In the genomic region with DNA sequence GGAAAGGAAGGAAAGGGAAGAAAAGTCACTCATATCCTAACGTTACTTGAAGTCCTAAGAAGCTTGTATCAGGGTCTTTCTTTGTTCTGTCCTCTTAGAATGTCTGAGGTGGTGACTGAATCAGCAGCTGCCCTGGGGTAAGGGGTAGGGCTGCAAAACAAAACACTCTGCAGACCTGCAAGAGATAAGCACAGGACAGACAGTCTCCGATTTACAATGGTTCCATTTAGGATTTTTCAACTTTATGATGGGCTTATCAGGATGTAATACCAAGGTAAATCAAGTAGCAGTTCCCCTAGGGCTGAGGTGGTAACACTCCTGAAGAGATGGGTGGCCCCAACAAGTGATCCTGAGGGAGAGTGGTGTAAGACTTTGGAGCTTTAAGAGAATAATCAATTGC, we compare ENCODE assay signal across 1 cellular context.
TF ChIP-seq lines count a peak whose summit lies in the region.

No MANE protein-coding gene starts in this region.

TF ChIP-seq in GM23338, 12 proteins besides CTCF, POLR2A, EP300 and RAD21 (continued from another document):
- TF ChIP-seq, protein P1, sequence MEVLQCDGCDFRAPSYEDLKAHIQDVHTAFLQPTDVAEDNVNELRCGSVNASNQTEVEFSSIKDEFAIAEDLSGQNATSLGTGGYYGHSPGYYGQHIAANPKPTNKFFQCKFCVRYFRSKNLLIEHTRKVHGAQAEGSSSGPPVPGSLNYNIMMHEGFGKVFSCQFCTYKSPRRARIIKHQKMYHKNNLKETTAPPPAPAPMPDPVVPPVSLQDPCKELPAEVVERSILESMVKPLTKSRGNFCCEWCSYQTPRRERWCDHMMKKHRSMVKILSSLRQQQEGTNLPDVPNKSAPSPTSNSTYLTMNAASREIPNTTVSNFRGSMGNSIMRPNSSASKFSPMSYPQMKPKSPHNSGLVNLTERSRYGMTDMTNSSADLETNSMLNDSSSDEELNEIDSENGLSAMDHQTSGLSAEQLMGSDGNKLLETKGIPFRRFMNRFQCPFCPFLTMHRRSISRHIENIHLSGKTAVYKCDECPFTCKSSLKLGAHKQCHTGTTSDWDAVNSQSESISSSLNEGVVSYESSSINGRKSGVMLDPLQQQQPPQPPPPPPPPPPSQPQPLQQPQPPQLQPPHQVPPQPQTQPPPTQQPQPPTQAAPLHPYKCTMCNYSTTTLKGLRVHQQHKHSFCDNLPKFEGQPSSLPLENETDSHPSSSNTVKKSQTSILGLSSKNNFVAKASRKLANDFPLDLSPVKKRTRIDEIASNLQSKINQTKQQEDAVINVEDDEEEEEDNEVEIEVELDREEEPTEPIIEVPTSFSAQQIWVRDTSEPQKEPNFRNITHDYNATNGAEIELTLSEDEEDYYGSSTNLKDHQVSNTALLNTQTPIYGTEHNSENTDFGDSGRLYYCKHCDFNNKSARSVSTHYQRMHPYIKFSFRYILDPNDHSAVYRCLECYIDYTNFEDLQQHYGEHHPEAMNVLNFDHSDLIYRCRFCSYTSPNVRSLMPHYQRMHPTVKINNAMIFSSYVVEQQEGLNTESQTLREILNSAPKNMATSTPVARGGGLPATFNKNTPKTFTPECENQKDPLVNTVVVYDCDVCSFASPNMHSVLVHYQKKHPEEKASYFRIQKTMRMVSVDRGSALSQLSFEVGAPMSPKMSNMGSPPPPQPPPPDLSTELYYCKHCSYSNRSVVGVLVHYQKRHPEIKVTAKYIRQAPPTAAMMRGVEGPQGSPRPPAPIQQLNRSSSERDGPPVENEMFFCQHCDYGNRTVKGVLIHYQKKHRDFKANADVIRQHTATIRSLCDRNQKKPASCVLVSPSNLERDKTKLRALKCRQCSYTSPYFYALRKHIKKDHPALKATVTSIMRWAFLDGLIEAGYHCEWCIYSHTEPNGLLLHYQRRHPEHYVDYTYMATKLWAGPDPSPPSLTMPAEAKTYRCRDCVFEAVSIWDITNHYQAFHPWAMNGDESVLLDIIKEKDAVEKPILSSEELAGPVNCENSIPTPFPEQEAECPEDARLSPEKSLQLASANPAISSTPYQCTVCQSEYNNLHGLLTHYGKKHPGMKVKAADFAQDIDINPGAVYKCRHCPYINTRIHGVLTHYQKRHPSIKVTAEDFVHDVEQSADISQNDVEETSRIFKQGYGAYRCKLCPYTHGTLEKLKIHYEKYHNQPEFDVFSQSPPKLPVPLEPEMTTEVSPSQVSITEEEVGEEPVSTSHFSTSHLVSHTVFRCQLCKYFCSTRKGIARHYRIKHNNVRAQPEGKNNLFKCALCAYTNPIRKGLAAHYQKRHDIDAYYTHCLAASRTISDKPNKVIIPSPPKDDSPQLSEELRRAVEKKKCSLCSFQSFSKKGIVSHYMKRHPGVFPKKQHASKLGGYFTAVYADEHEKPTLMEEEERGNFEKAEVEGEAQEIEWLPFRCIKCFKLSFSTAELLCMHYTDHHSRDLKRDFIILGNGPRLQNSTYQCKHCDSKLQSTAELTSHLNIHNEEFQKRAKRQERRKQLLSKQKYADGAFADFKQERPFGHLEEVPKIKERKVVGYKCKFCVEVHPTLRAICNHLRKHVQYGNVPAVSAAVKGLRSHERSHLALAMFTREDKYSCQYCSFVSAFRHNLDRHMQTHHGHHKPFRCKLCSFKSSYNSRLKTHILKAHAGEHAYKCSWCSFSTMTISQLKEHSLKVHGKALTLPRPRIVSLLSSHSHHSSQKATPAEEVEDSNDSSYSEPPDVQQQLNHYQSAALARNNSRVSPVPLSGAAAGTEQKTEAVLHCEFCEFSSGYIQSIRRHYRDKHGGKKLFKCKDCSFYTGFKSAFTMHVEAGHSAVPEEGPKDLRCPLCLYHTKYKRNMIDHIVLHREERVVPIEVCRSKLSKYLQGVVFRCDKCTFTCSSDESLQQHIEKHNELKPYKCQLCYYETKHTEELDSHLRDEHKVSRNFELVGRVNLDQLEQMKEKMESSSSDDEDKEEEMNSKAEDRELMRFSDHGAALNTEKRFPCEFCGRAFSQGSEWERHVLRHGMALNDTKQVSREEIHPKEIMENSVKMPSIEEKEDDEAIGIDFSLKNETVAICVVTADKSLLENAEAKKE (CRISPR knock-in tag; IDR thresholded peaks at IDR 0.05), result no peak
- TF ChIP-seq ZNF331 (CRISPR knock-in tag; IDR thresholded peaks at IDR 0.05; ENCODE audit: low read depth) (no peak), STAT1 (IDR thresholded peaks at IDR 0.05; ENCODE audit: unreplicated experiment) (no peak), EZH2phosphoT487 (IDR thresholded peaks at IDR 0.05; ENCODE audit: unreplicated experiment) (no peak), EZH2 (IDR thresholded peaks at IDR 0.05; ENCODE audit: low read depth, unreplicated experiment) (no peak)
TF ChIP-seq in GM23338: peak in this region for 0.
